ENCODE assay signal across 32 cellular contexts in genomic region chr10:132978542-132978941, GRCh38. TPM values are rescaled to one million over a fixed set of nuclear protein-coding genes. Genes with fewer than 3 reads are reported as not detected.
"Had no signal": no experiment of that assay in that cellular context is flagged by ENCODE, and none has a peak within 500 bp of the region (broad histone marks: within the 10 kb centered on the region; RNA-seq: fewer than 3 reads in every experiment).

No MANE protein-coding gene starts in this region.

- H3K27me3 ChIP-seq: thyroid gland had no signal

- ATAC-seq: esophagus mucosa; gastrocnemius medialis; left colon; mucosa of descending colon; natural killer cell treated with Interleukin-12 subunit alpha and Interleukin-12 subunit beta and Interleukin-15 and Interleukin-18, amount 100 ng/mL, for 72 hours; psoas muscle; right cardiac atrium; stimulated activated effector memory CD8-positive, alpha-beta T cell treated with anti-CD3 and anti-CD28 coated beads, Interleukin-12 subunit alpha, Interleukin-12 subunit beta, amount 100 ng/mL, for 72 hours had no signal

- H3K27ac Mint-ChIP-seq: endodermal cell; immature natural killer cell; mesothelial cell of epicardium; naive B cell; natural killer cell treated with Interleukin-12 subunit alpha and Interleukin-12 subunit beta and Interleukin-15 and Interleukin-18, amount 100 ng/mL, for 72 hours; stimulated activated effector memory CD8-positive, alpha-beta T cell treated with anti-CD3 and anti-CD28 coated beads, Interleukin-12 subunit alpha, Interleukin-12 subunit beta, amount 100 ng/mL, for 72 hours; type B pancreatic cell had no signal

- H3K9me3 ChIP-seq: gastrocnemius medialis, mucosa of descending colon, psoas muscle, stomach, thyroid gland had no signal

- H3K4me3 ChIP-seq: cardiac muscle cell, dorsolateral prefrontal cortex, gastrocnemius medialis, mucosa of descending colon, psoas muscle, stomach, thyroid gland had no signal

- H3K4me1 Mint-ChIP-seq: endodermal cell; immature natural killer cell; mesothelial cell of epicardium; neural crest cell; stimulated activated effector memory CD8-positive, alpha-beta T cell treated with anti-CD3 and anti-CD28 coated beads, Interleukin-12 subunit alpha, Interleukin-12 subunit beta, amount 100 ng/mL, for 72 hours had no signal

- DNase-seq: cerebellar nuclear complex; effector CD4-positive, alpha-beta T cell; endodermal cell; foreskin fibroblast; gastrocnemius medialis; hypothalamus; immature natural killer cell; islet precursor cell; kidney glomerular epithelial cell; left colon; mesenchymal stem cell; naive B cell; right cardiac atrium; small intestine; stimulated activated CD4-positive, alpha-beta T cell treated with anti-CD3 and anti-CD28 coated beads, Interleukin-12 subunit alpha, Interleukin-12 subunit beta, amount 100 ng/mL, for 4 hours; stimulated activated CD4-positive, alpha-beta T cell treated with anti-CD3 and anti-CD28 coated beads, Interleukin-2, amount 100 ng/mL, for 24 hours; stimulated activated CD4-positive, alpha-beta T cell treated with anti-CD3 and anti-CD28 coated beads, Interleukin-4, amount 100 ng/mL, for 24 hours; stimulated activated naive CD4-positive, alpha-beta T cell treated with Interleukin-2 at 50 U/mL for 16 hours; stomach; thyroid gland had no signal

- H3K4me3 Mint-ChIP-seq: endodermal cell; immature natural killer cell; mesothelial cell of epicardium; naive B cell; natural killer cell treated with Interleukin-12 subunit alpha and Interleukin-12 subunit beta and Interleukin-15 and Interleukin-18, amount 100 ng/mL, for 72 hours; neural crest cell; stimulated activated effector memory CD8-positive, alpha-beta T cell treated with anti-CD3 and anti-CD28 coated beads, Interleukin-12 subunit alpha, Interleukin-12 subunit beta, amount 100 ng/mL, for 72 hours; type B pancreatic cell had no signal

- H3K9me3 Mint-ChIP-seq: endodermal cell; immature natural killer cell; mesothelial cell of epicardium; naive B cell; natural killer cell treated with Interleukin-12 subunit alpha and Interleukin-12 subunit beta and Interleukin-15 and Interleukin-18, amount 100 ng/mL, for 72 hours; neural crest cell; stimulated activated effector memory CD8-positive, alpha-beta T cell treated with anti-CD3 and anti-CD28 coated beads, Interleukin-12 subunit alpha, Interleukin-12 subunit beta, amount 100 ng/mL, for 72 hours; type B pancreatic cell had no signal

- H3K27ac ChIP-seq: cardiac muscle cell, dorsolateral prefrontal cortex, epithelial cell of prostate, gastrocnemius medialis, psoas muscle, stomach, thyroid gland had no signal

- H3K36me3 Mint-ChIP-seq: immature natural killer cell; mesothelial cell of epicardium; naive B cell; natural killer cell treated with Interleukin-12 subunit alpha and Interleukin-12 subunit beta and Interleukin-15 and Interleukin-18, amount 100 ng/mL, for 72 hours; stimulated activated effector memory CD8-positive, alpha-beta T cell treated with anti-CD3 and anti-CD28 coated beads, Interleukin-12 subunit alpha, Interleukin-12 subunit beta, amount 100 ng/mL, for 72 hours; type B pancreatic cell had no signal

- H3K4me1 ChIP-seq: gastrocnemius medialis, psoas muscle, thyroid gland had no signal

- H3K36me3 ChIP-seq: cardiac muscle cell, gastrocnemius medialis, stomach, thyroid gland had no signal

RNA-seq across cellular contexts. Expression of gene CFAP46, which starts 36.2 kb away (rescaled TPM):
- total RNA-seq: subcutaneous adipose tissue had no signal
- polyA plus RNA-seq: immature natural killer cell had no signal
